In genomic region chr4:164874791-164875190, GRCh38 we compare ENCODE assay signal across 15 cellular contexts. TPM values are rescaled to one million over a fixed set of nuclear protein-coding genes. Genes with fewer than 3 reads are reported as not detected.
DNase-seq lines count a peak whose midpoint lies in the region; ATAC-seq, FAIRE-seq and TF ChIP-seq lines count a peak whose summit lies in the region.
"Had no signal": no experiment of that assay in that cellular context is flagged by ENCODE, and none has a peak within 500 bp of the region (broad histone marks: within the 10 kb centered on the region; RNA-seq: fewer than 3 reads in every experiment).

No MANE protein-coding gene starts in this region.

- FAIRE-seq in HTR-8/SVneo (lab: Jason Lieb, UNC): no peak
- no peak for FAIRE-seq in kidney (lab: Jason Lieb, UNC)

- peak; percentile 19 for DNase-seq in HTR-8/SVneo (ENCODE audit: insufficient read length, low spot score)
- no peak for DNase-seq in RWPE2 (ENCODE audit: low spot score)
- peak; percentile 11 for DNase-seq in foreskin melanocyte
- DNase-seq in renal cortical epithelial cell (ENCODE audit: low read depth): peak; percentile 13
- DNase-seq in kidney: no peak
- DNase-seq in NCI-H2107 (lab: John Stamatoyannopoulos, UW): no peak
- DNase-seq: EL, GM23248, HFFc6, MV-4-11, NCI-H187 treated with DMSO at 0.1 percent for 48 hours, NCI-H748 treated with DMSO at 0.1 percent for 48 hours had no signal

- no peak overlapping the region for H3K4me3 ChIP-seq in RWPE2 (ENCODE audit: severe bottlenecking)
- H3K4me3 ChIP-seq in kidney (ENCODE audit: low read length in 2 of 2): no peak overlapping the region
- H3K4me3 ChIP-seq: GM23248, SJSA1 had no signal

- H3K4me1 ChIP-seq in RWPE2 (ENCODE audit: insufficient read depth, poor library complexity, severe bottlenecking) (no peaks in the 10 kb centered on the region), kidney (ENCODE audit: control insufficient read depth in 1 of 2, insufficient read depth in 1 of 2, low read depth in 1 of 2, low read length in 2 of 2) (no peaks in the 10 kb centered on the region)

- H3K9me3 ChIP-seq in RWPE2 (ENCODE audit: severe bottlenecking) (no peaks in the 10 kb centered on the region), kidney (ENCODE audit: control insufficient read depth in 1 of 2, low read length in 2 of 2) (no peaks in the 10 kb centered on the region)
- H3K9me3 ChIP-seq: SJSA1 had no signal

- H3K27me3 ChIP-seq in RWPE2 (ENCODE audit: insufficient read depth, poor library complexity, severe bottlenecking): no peaks in the 10 kb centered on the region
- H3K27me3 ChIP-seq: SJSA1 had no signal

- intact Hi-C loops in kidney (cut with DNase I): no loop called here

- H3K27ac ChIP-seq in RWPE2 (ENCODE audit: poor library complexity, severe bottlenecking): no peak overlapping the region
- no peak overlapping the region for H3K27ac ChIP-seq in kidney (ENCODE audit: low read depth in 2 of 2, low read length in 2 of 2)
- H3K27ac ChIP-seq: GM23248, SJSA1 had no signal

- ATAC-seq in RWPE2 (ENCODE audit: low read depth): peak; percentile 40; the same call in 1 of the 3 replicates
- ATAC-seq in HG03095 (IDR thresholded peaks at IDR 0.05; ENCODE audit: unreplicated experiment): no peak

- TF ChIP-seq CTCF in RWPE2 (IDR thresholded peaks at IDR 0.05; ENCODE audit: poor library complexity, severe bottlenecking) (no peak), kidney (IDR thresholded peaks at IDR 0.05; ENCODE audit: borderline replicate concordance, extremely low read depth, insufficient read depth) (no peak)

- no peak overlapping the region for H3K9ac ChIP-seq in kidney (ENCODE audit: low read length in 2 of 2)
- H3K9ac ChIP-seq: GM23248 had no signal

- H3K36me3 ChIP-seq in RWPE2 (ENCODE audit: low read depth): no peaks in the 10 kb centered on the region
- no peaks in the 10 kb centered on the region for H3K36me3 ChIP-seq in kidney (ENCODE audit: control insufficient read depth in 1 of 2, insufficient read depth in 2 of 2, low read length in 2 of 2)

RNA-seq across cellular contexts. Expression of gene APELA, which starts 2.2 kb away (rescaled TPM):
- total RNA-seq in renal cortical epithelial cell: not detected in 2 replicates
- 0.25 TPM for total RNA-seq in kidney
- polyA plus RNA-seq in kidney (ENCODE audit: insufficient read depth, low read depth, low replicate concordance): 1.2 TPM
- total RNA-seq: GM23248, HFFc6, HT-29 had no signal
- polyA plus RNA-seq: GM23248 had no signal

Comparison
In these comparisons a context has a peak if more than half of its experiments do, and no peak if none do; other contexts are left out.
1. DNase-seq: peak in HTR-8/SVneo (single experiment), foreskin melanocyte (single experiment) and renal cortical epithelial cell (single experiment); none in RWPE2 (single experiment), kidney (single experiment) and NCI-H2107 (single experiment).